32 cellular contexts compared by ENCODE assay signal in genomic region chr10:70805619-70806215, GRCh38. TPM values are rescaled to one million over a fixed set of nuclear protein-coding genes. Genes with fewer than 3 reads are reported as not detected.
"Had no signal": no experiment of that assay in that cellular context is flagged by ENCODE, and none has a peak within 500 bp of the region (broad histone marks: within the 10 kb centered on the region; RNA-seq: fewer than 3 reads in every experiment).

No MANE protein-coding gene starts in this region.

- H3K9me3 Mint-ChIP-seq: activated CD4-positive, alpha-beta memory T cell treated with anti-CD3 and anti-CD28 coated beads, Interleukin-2, amount 10 ng/mL, durations not matched to agents 7 days and 5 days; activated T-cell treated with anti-CD3 and anti-CD28 coated beads, Interleukin-2, amount 50 U/mL, for 24 hours; neural progenitor cell; T-helper 1 cell treated with Interleukin-12 subunit alpha and Interleukin-12 subunit beta and Interleukin-4 antibody, amounts not matched to agents 30 μg/mL and 1 μg/mL, for 36 hours had no signal

- H3K4me2 ChIP-seq: neural progenitor cell had no signal

- DNase-seq: activated CD4-positive, alpha-beta memory T cell treated with anti-CD3 and anti-CD28 coated beads, Interleukin-2, amount 10 ng/mL, durations not matched to agents 7 days and 5 days; activated CD4-positive, alpha-beta T cell treated with anti-CD3 and anti-CD28 coated beads for 48 hours; activated CD8-positive, alpha-beta memory T cell treated with anti-CD3 and anti-CD28 coated beads, Interleukin-2, amount 50 U/mL, for 48 hours; activated gamma-delta T cell; activated naive CD4-positive, alpha-beta T cell treated with anti-CD3 and anti-CD28 coated beads, Interleukin-2, amount 50 U/mL, for 16 hours; activated T-cell treated with anti-CD3 and anti-CD28 coated beads, Interleukin-2, amount 50 U/mL, for 24 hours; amygdala; cerebellar nuclear complex; colonic mucosa; effector CD8-positive, alpha-beta T cell; foreskin keratinocyte; heart right ventricle; left lung; naive thymus-derived CD4-positive, alpha-beta T cell; right cardiac atrium; spleen; stimulated activated naive CD4-positive, alpha-beta T cell; T-helper 9 cell; WERI-Rb-1 had no signal

- H3K27ac Mint-ChIP-seq: activated CD4-positive, alpha-beta memory T cell treated with anti-CD3 and anti-CD28 coated beads, Interleukin-2, amount 10 ng/mL, durations not matched to agents 7 days and 5 days; activated T-cell treated with anti-CD3 and anti-CD28 coated beads, Interleukin-2, amount 50 U/mL, for 24 hours; naive thymus-derived CD4-positive, alpha-beta T cell; neural progenitor cell; T-helper 1 cell treated with Interleukin-12 subunit alpha and Interleukin-12 subunit beta and Interleukin-4 antibody, amounts not matched to agents 30 μg/mL and 1 μg/mL, for 36 hours had no signal

- H3K36me3 Mint-ChIP-seq: neural progenitor cell had no signal

- H3K4me1 ChIP-seq: colonic mucosa, left lung, neural progenitor cell, spleen, tibial nerve had no signal

- H3K4me3 Mint-ChIP-seq: activated CD4-positive, alpha-beta memory T cell treated with anti-CD3 and anti-CD28 coated beads, Interleukin-2, amount 10 ng/mL, durations not matched to agents 7 days and 5 days; activated T-cell treated with anti-CD3 and anti-CD28 coated beads, Interleukin-2, amount 50 U/mL, for 24 hours; neural progenitor cell; T-helper 1 cell treated with Interleukin-12 subunit alpha and Interleukin-12 subunit beta and Interleukin-4 antibody, amounts not matched to agents 30 μg/mL and 1 μg/mL, for 36 hours had no signal

- H3K9ac ChIP-seq: neural progenitor cell had no signal

- H3K9me3 ChIP-seq: colonic mucosa, heart right ventricle, left lung, spleen, tibial nerve had no signal

- ATAC-seq: activated CD4-positive, CD25-positive, alpha-beta regulatory T cell treated with anti-CD3 and anti-CD28 coated beads, Interleukin-2, amount 50 U/mL, for 24 hours; foreskin keratinocyte; left lung; naive thymus-derived CD4-positive, alpha-beta T cell; right cardiac atrium had no signal

- H3K4me1 Mint-ChIP-seq: activated CD4-positive, alpha-beta memory T cell treated with anti-CD3 and anti-CD28 coated beads, Interleukin-2, amount 10 ng/mL, durations not matched to agents 7 days and 5 days had no signal

- H3K27ac ChIP-seq: colonic mucosa, foreskin keratinocyte, heart right ventricle, left lung, neural progenitor cell, spleen, tibial nerve, WERI-Rb-1 had no signal

- H3K27me3 ChIP-seq: colonic mucosa, heart right ventricle, left lung, neural progenitor cell, spleen, tibial nerve had no signal

- H2AFZ ChIP-seq: neural progenitor cell had no signal

- H3K4me3 ChIP-seq: colonic mucosa, heart right ventricle, left lung, neural progenitor cell, spleen, tibial nerve had no signal

- H3K36me3 ChIP-seq: colonic mucosa, heart right ventricle, left lung, neural progenitor cell, spleen, tibial nerve, WERI-Rb-1 had no signal

RNA-seq across cellular contexts. Expression of gene TBATA, which starts 20.5 kb away (rescaled TPM):
- total RNA-seq: activated CD4-positive, alpha-beta memory T cell treated with anti-CD3 and anti-CD28 coated beads, Interleukin-2, amount 10 ng/mL, durations not matched to agents 7 days and 5 days; colonic mucosa; dermis microvascular lymphatic vessel endothelial cell; epithelial cell of proximal tubule; foreskin keratinocyte; glomerular endothelial cell; heart right ventricle; kidney epithelial cell; left lung; lung microvascular endothelial cell; mucosa of gallbladder; naive thymus-derived CD4-positive, alpha-beta T cell; omental fat pad; right cardiac atrium; temporal lobe; tibial nerve; urinary bladder had no signal
- polyA plus RNA-seq: foreskin keratinocyte; heart right ventricle; naive thymus-derived CD4-positive, alpha-beta T cell; urinary bladder had no signal
